ENCODE assay signal across 9 cellular contexts in genomic region chr1:33153650-33154049, GRCh38. TPM values are rescaled to one million over a fixed set of nuclear protein-coding genes. Genes with fewer than 3 reads are reported as not detected.
DNase-seq lines count a peak whose midpoint lies in the region; TF ChIP-seq lines count a peak whose summit lies in the region.
"Had no signal": no experiment of that assay in that cellular context is flagged by ENCODE, and none has a peak within 500 bp of the region (broad histone marks: within the 10 kb centered on the region; RNA-seq: fewer than 3 reads in every experiment).

No MANE protein-coding gene starts in this region.

- peaks cover 14% of the 10 kb centered on the region for H3K9me3 Mint-ChIP-seq in glutamatergic neuron (ENCODE audit: unreplicated experiment)
- H3K9me3 Mint-ChIP-seq: CD4-positive, CD25-positive, alpha-beta regulatory T cell had no signal

- H3K4me3 ChIP-seq in HEK293 (ENCODE audit: low read depth, low read length), result no peak overlapping the region

- H3K36me3 ChIP-seq in HEK293 (ENCODE audit: control insufficient read depth in 2 of 2, insufficient read depth in 1 of 2, low read length in 2 of 2), result peaks cover 0 to 7% of the 10 kb centered on the region in 2 experiments; a peak in 1 of 3 replicates

- no peak for TF ChIP-seq CTCF in HEK293 (tag by site-specific recombination; IDR thresholded peaks at IDR 0.05)
- TF ChIP-seq CTCF in VCaP (conservative IDR thresholded peaks at IDR 0.05), result no peak
- no peak for TF ChIP-seq CTCF in glutamatergic neuron (IDR thresholded peaks at IDR 0.05; ENCODE audit: partially characterized antibody, unreplicated experiment)

- H3K9me3 ChIP-seq in HEK293 (ENCODE audit: control insufficient read depth, insufficient read depth, low read depth, low read length), result no peaks in the 10 kb centered on the region

- DNase-seq in glutamatergic neuron (no peak), substantia nigra (lab: John Stamatoyannopoulos, UW) (no peak), amniotic stem cell (lab: John Stamatoyannopoulos, UW) (no peak), DMS114 treated with DMSO at 0.1 percent for 48 hours (lab: John Stamatoyannopoulos, UW; ENCODE audit: unreplicated experiment) (no peak)
- DNase-seq in stimulated activated CD4-positive, alpha-beta T cell treated with anti-CD3 and anti-CD28 coated beads, Interleukin-4, amount 100 ng/mL, for 24 hours, result no peak
- DNase-seq: activated effector memory CD4-positive, alpha-beta T cell treated with Interleukin-2 at 50 U/mL for 16 hours; CD4-positive, CD25-positive, alpha-beta regulatory T cell had no signal

- CTCF ChIA-PET in HEK293 (lab: Yijun Ruan, JAX), result interaction anchor here (0.6 to 0.7 kb wide), 2 partner anchors 26 to 115 kb away, joined by 3 to 4 read pairs; no protein-coding TSS in a partner anchor

- H3K4me1 Mint-ChIP-seq in glutamatergic neuron (ENCODE audit: low read depth, unreplicated experiment), result peaks cover 37% of the 10 kb centered on the region

- H3K4me1 ChIP-seq in HEK293 (ENCODE audit: control insufficient read depth, insufficient read depth, low read length), result peaks cover 7% of the 10 kb centered on the region; the same call in 1 of the 2 replicates

- H3K27ac ChIP-seq in HEK293 (ENCODE audit: extremely low read depth, low read depth, low read length) (no peak overlapping the region), VCaP (peak overlapping the region; percentile 95), substantia nigra (ENCODE audit: low read depth, low read length, poor library complexity, severe bottlenecking) (peak overlapping the region; percentile 94)

- peak overlapping the region; percentile 99 for H3K27ac Mint-ChIP-seq in glutamatergic neuron (ENCODE audit: unreplicated experiment)
- H3K27ac Mint-ChIP-seq: CD4-positive, CD25-positive, alpha-beta regulatory T cell had no signal

- H3K4me3 Mint-ChIP-seq in glutamatergic neuron (ENCODE audit: unreplicated experiment), result peak overlapping the region; percentile 67
- H3K4me3 Mint-ChIP-seq: CD4-positive, CD25-positive, alpha-beta regulatory T cell had no signal

- POLR2A ChIA-PET in HEK293 (lab: Yijun Ruan, JAX), result interaction anchor here (1.6 kb wide), 1 partner anchor 27 kb away, joined by 4 read pairs; no protein-coding TSS in a partner anchor

- H3K27me3 Mint-ChIP-seq in glutamatergic neuron (ENCODE audit: unreplicated experiment), result peaks cover 18% of the 10 kb centered on the region
- H3K27me3 Mint-ChIP-seq: CD4-positive, CD25-positive, alpha-beta regulatory T cell had no signal

- H3K36me3 Mint-ChIP-seq in glutamatergic neuron (ENCODE audit: unreplicated experiment), result peaks cover 16% of the 10 kb centered on the region

TF ChIP-seq in HEK293, 187 proteins besides CTCF, POLR2A, EP300 and RAD21:
- TF ChIP-seq ZNF664 (tag by site-specific recombination; IDR thresholded peaks at IDR 0.05) (peak; percentile 63; the same call in 1 of the 2 replicates), ZNF391 (tag by site-specific recombination; IDR thresholded peaks at IDR 0.05; ENCODE audit: borderline replicate concordance, low read depth) (no peak)

RNA-seq across cellular contexts. Expression of gene TRIM62, which starts 28.2 kb away (rescaled TPM):
- 95.7 TPM for total RNA-seq in glutamatergic neuron (ENCODE audit: unreplicated experiment)
